Comparison of ENCODE assay signal across 15 cellular contexts in genomic region chr5:158153508-158153907, GRCh38.
DNase-seq lines count a peak whose midpoint lies in the region; ATAC-seq and TF ChIP-seq lines count a peak whose summit lies in the region.
"Had no signal": no experiment of that assay in that cellular context is flagged by ENCODE, and none has a peak within 500 bp of the region (broad histone marks: within the 10 kb centered on the region; RNA-seq: fewer than 3 reads in every experiment).

No MANE protein-coding gene starts in this region.

- H3K9me3 ChIP-seq in subcutaneous abdominal adipose tissue (ENCODE audit: control insufficient read depth in 5 of 5, low read length in 5 of 5) = no peaks in the 10 kb centered on the region
- H3K9me3 ChIP-seq: Caco-2 had no signal

- no peaks in the 10 kb centered on the region for H3K36me3 ChIP-seq in subcutaneous abdominal adipose tissue (ENCODE audit: control insufficient read depth in 5 of 5, insufficient read depth in 5 of 5, low read length in 5 of 5)

- H3K4me3 ChIP-seq in subcutaneous abdominal adipose tissue (ENCODE audit: low read depth in 1 of 5, low read length in 5 of 5) = no peak overlapping the region

- peaks cover 9 to 31% (median 27%) of the 10 kb centered on the region in 5 donors for H3K4me1 ChIP-seq in subcutaneous abdominal adipose tissue (ENCODE audit: control insufficient read depth in 5 of 5, insufficient read depth in 5 of 5, low read length in 5 of 5)
- H3K4me1 ChIP-seq: Caco-2 had no signal

- H3K9ac ChIP-seq in subcutaneous abdominal adipose tissue (ENCODE audit: low read length in 5 of 5) = no peak overlapping the region

- no peak for TF ChIP-seq CTCF in VCaP (conservative IDR thresholded peaks at IDR 0.05)
- TF ChIP-seq CTCF in GM13977 (IDR thresholded peaks at IDR 0.05; ENCODE audit: extremely low read depth, insufficient read depth, missing control alignments) = no peak

- H3K27me3 ChIP-seq in subcutaneous abdominal adipose tissue (ENCODE audit: control insufficient read depth in 5 of 5, insufficient read depth in 4 of 5, low read length in 5 of 5) = no peaks in the 10 kb centered on the region

- H3K27ac ChIP-seq in VCaP (peak overlapping the region; percentile 56), subcutaneous abdominal adipose tissue (ENCODE audit: low read depth, low read length) (peak overlapping the region; percentile 1)
- H3K27ac ChIP-seq: C4-2B had no signal

- DNase-seq in NCI-H69 (lab: John Stamatoyannopoulos, UW) (peak; percentile 26), left lobe of liver (ENCODE audit: low spot score) (peak; percentile 49), putamen (ENCODE audit: low spot score) (no peak), GM13977 (ENCODE audit: low spot score) (no peak)
- DNase-seq: ACHN; AML-193; Caco-2; CD4-positive, alpha-beta T cell; DMS153; DMS79; GDM1; H7 had no signal

- peak; percentile 91 for ATAC-seq in left lobe of liver

- in situ Hi-C loops in GM13977 (cut with MboI; ENCODE audit: low pct_unique_long_range_greater_than_20kb, low sequenced_read_pairs, unreplicated experiment) = no loop called here

Comparison
In these comparisons a context has a peak if more than half of its experiments do, and no peak if none do; other contexts are left out.
1. DNase-seq: peak in NCI-H69 (single experiment) and left lobe of liver (single experiment); none in putamen (single experiment) and GM13977 (single experiment).